ENCODE assay signal across 28 cellular contexts in genomic region chr5:19719117-19719516, GRCh38.
DNase-seq lines count a peak whose midpoint lies in the region; ATAC-seq, FAIRE-seq and TF ChIP-seq lines count a peak whose summit lies in the region.
"Had no signal": no experiment of that assay in that cellular context is flagged by ENCODE, and none has a peak within 500 bp of the region (broad histone marks: within the 10 kb centered on the region; RNA-seq: fewer than 3 reads in every experiment).

No MANE protein-coding gene starts in this region.

- no peak overlapping the region for H3K27ac ChIP-seq in HepG2 (ENCODE audit: extremely low read length, insufficient read depth, low read length)
- no peak overlapping the region for H3K27ac ChIP-seq in right lobe of liver
- H3K27ac ChIP-seq: 22Rv1; A549; BLaER1; BLaER1 treated with 17β-estradiol and CSF1 and Interleukin-3, amounts not matched to agents 10 nM and 100 nM; C4-2B had no signal

- FAIRE-seq in HepG2 (lab: Jason Lieb, UNC): no peak
- FAIRE-seq: A204.1, A549, D721Med had no signal

- no peak for TF ChIP-seq RAD21 in HepG2 (CRISPR knock-in tag; IDR thresholded peaks at IDR 0.05)

- in situ Hi-C loops in HepG2 (cut with HindIII; ENCODE audit: extremely low pct_ligation_motif_present, low pct_unique_long_range_greater_than_20kb): no loop called here

- no peak overlapping the region for H3K9ac ChIP-seq in HepG2 (ENCODE audit: insufficient read depth, low read depth, low read length)
- H3K9ac ChIP-seq: BLaER1; BLaER1 treated with 17β-estradiol and CSF1 and Interleukin-3, amounts not matched to agents 10 nM and 100 nM had no signal

- no TSS peak for BruUV-seq in HepG2 (replicated peaks; lab: Mats Ljungman, UMichigan)

- H4K20me1 ChIP-seq in HepG2 (ENCODE audit: insufficient read depth, low read length): no peaks in the 10 kb centered on the region
- H4K20me1 ChIP-seq: BLaER1; BLaER1 treated with 17β-estradiol and CSF1 and Interleukin-3, amounts not matched to agents 10 nM and 100 nM had no signal

- ATAC-seq in HepG2 (no peak), right lobe of liver (no peak)
- ATAC-seq: A549; CD8-positive, alpha-beta T cell had no signal

- H3K4me1 ChIP-seq in HepG2 (ENCODE audit: insufficient read depth, low read length): no peaks in the 10 kb centered on the region
- no peaks in the 10 kb centered on the region for H3K4me1 ChIP-seq in right lobe of liver
- H3K4me1 ChIP-seq: A549; BE2C; BLaER1; BLaER1 treated with 17β-estradiol and CSF1 and Interleukin-3, amounts not matched to agents 10 nM and 100 nM; Caco-2 had no signal

- CTCF ChIA-PET in HepG2 (lab: Yijun Ruan, JAX; ENCODE audit: low intra/inter-chr PET ratio, low total read pairs): no interaction called here

- 0% methylated on average over 3 of the region's 3 CpGs for WGBS in HepG2 (ENCODE audit: low lambda C conversion rate)
- 35% methylated on average over 3 of the region's 3 CpGs for WGBS in right lobe of liver (ENCODE audit: insufficient coverage, low coverage, low lambda C conversion rate, missing lambda C conversion rate)

- POLR2A ChIA-PET in HepG2 (lab: Yijun Ruan, JAX): no interaction called here

- TF ChIP-seq EP300 in HepG2 (IDR thresholded peaks at IDR 0.05; ENCODE audit: low read depth in 2 of 2, low read length in 2 of 2): no peak
- TF ChIP-seq EP300 in HepG2 (CRISPR knock-in tag; IDR thresholded peaks at IDR 0.05; ENCODE audit: borderline replicate concordance): no peak

- no peaks in the 10 kb centered on the region for H3K79me2 ChIP-seq in HepG2 (ENCODE audit: insufficient read depth, low read length)

- TF ChIP-seq POLR2A in HepG2 (IDR thresholded peaks at IDR 0.05; ENCODE audit: insufficient read depth in 1 of 2, low read depth in 2 of 2, low read length in 2 of 2) (no peak), right lobe of liver (IDR thresholded peaks at IDR 0.05) (no peak)

- H3K4me3 ChIP-seq in HepG2 (replicated peaks in 1 of 3; ENCODE audit: insufficient read depth in 1 of 3, low read depth in 2 of 3, low read length in 3 of 3) (no peak overlapping the region), right lobe of liver (no peak overlapping the region)
- H3K4me3 ChIP-seq: A549; BLaER1; BLaER1 treated with 17β-estradiol and CSF1 and Interleukin-3, amounts not matched to agents 10 nM and 100 nM had no signal

- intact Hi-C loops in HepG2 (cut with micrococcal nuclease; ENCODE audit: unreplicated experiment): no loop called here
- intact Hi-C loops in right lobe of liver (cut with DNase I): no loop called here

- H3K4me2 ChIP-seq in HepG2 (ENCODE audit: low read depth, low read length): no peak overlapping the region
- H3K4me2 ChIP-seq: A549; BLaER1; BLaER1 treated with 17β-estradiol and CSF1 and Interleukin-3, amounts not matched to agents 10 nM and 100 nM had no signal

- TF ChIP-seq CTCF in HepG2 (CRISPR knock-in tag; IDR thresholded peaks at IDR 0.05) (no peak), right lobe of liver (IDR thresholded peaks at IDR 0.05) (no peak)

- H3K9me3 ChIP-seq in HepG2 (ENCODE audit: low read length) (no peaks in the 10 kb centered on the region), right lobe of liver (no peaks in the 10 kb centered on the region)
- H3K9me3 ChIP-seq: A549; BE2C; BLaER1; BLaER1 treated with 17β-estradiol and CSF1 and Interleukin-3, amounts not matched to agents 10 nM and 100 nM; Caco-2 had no signal

- no peak for DNase-seq in HepG2 (ENCODE audit: low spot score)
- no peak for DNase-seq in right lobe of liver
- DNase-seq: 8988T; ACHN; AML-193; BE2C; C1 segment of cervical spinal cord; Caco-2; Calu3; CD4-positive, alpha-beta memory T cell; CD4-positive, alpha-beta T cell; CD4-positive, CD25-positive, alpha-beta regulatory T cell; CD8-positive, alpha-beta memory T cell; CD8-positive, alpha-beta T cell; COR-L47; DMS 273 treated with DMSO at 0.1 percent for 48 hours; DMS153; DMS79; DMS79 treated with DMSO at 0.1 percent for 48 hours; DND-41; EL had no signal

- H2AFZ ChIP-seq in HepG2 (ENCODE audit: low read length): no peak overlapping the region

- no peaks in the 10 kb centered on the region for H3K36me3 ChIP-seq in HepG2 (replicated peaks in 1 of 2; ENCODE audit: control insufficient read depth in 1 of 2, insufficient read depth in 2 of 2, low read length in 2 of 2)
- H3K36me3 ChIP-seq in right lobe of liver: no peaks in the 10 kb centered on the region
- H3K36me3 ChIP-seq: BE2C; BLaER1; BLaER1 treated with 17β-estradiol and CSF1 and Interleukin-3, amounts not matched to agents 10 nM and 100 nM had no signal

- H3K27me3 ChIP-seq in HepG2 (ENCODE audit: control insufficient read depth in 1 of 2, insufficient read depth in 2 of 2, low read length in 2 of 2) (no peaks in the 10 kb centered on the region), right lobe of liver (no peaks in the 10 kb centered on the region)
- H3K27me3 ChIP-seq: BE2C; BLaER1; BLaER1 treated with 17β-estradiol and CSF1 and Interleukin-3, amounts not matched to agents 10 nM and 100 nM had no signal

TF ChIP-seq in HepG2, 621 proteins besides CTCF, POLR2A, EP300 and RAD21:
- TF ChIP-seq WIZ (CRISPR knock-in tag; IDR thresholded peaks at IDR 0.05): no peak
- peak; percentile 91 for TF ChIP-seq MNT (IDR thresholded peaks at IDR 0.05)
- no peak for TF ChIP-seq ZBTB40 (IDR thresholded peaks at IDR 0.05)
- TF ChIP-seq ZBTB40 (CRISPR knock-in tag; IDR thresholded peaks at IDR 0.05): no peak
- no peak for TF ChIP-seq KLF6 (CRISPR knock-in tag; IDR thresholded peaks at IDR 0.05)
- TF ChIP-seq ASH2L (IDR thresholded peaks at IDR 0.05; ENCODE audit: insufficient read length, low read depth, low read length): no peak
TF ChIP-seq in HepG2: peak in this region for 1.
